Comparison of ENCODE assay signal across 8 cellular contexts in the genomic region with DNA sequence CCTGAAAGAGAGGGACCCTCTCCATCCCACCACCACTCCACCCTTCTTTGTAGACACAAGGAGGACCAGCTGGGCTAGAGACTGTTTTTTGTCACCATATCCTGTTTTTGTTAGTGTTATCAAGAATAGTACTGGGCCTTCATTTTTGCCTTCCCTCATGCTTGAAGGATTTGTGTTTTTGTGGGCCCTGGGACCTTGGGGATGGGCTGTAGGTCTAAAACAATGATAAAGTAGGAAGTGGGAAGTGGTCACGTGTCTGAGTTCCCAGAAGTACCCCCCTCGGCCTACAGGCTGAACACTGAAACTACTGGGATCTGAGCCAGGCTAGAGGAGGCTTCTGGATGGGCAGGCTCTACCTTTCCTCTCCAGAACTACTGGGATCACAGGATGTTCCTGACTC. TPM values are rescaled to one million over a fixed set of nuclear protein-coding genes. Genes with fewer than 3 reads are reported as not detected.
DNase-seq lines count a peak whose midpoint lies in the region; ATAC-seq and TF ChIP-seq lines count a peak whose summit lies in the region.

No MANE protein-coding gene starts in this region.

- TF ChIP-seq CTCF in thyroid gland (IDR thresholded peaks at IDR 0.05): peak in 4 of 6 experiments; percentile 13 to 31 (median 24)

- no peaks in the 10 kb centered on the region for H3K9me3 ChIP-seq in thyroid gland

- peak overlapping the region; percentile 99 for H3K27ac Mint-ChIP-seq in activated CD4-positive, alpha-beta T cell treated with anti-CD3 and anti-CD28 coated beads, Interleukin-2, amount 10 ng/mL, durations not matched to agents 24 days and 14 days
- peak overlapping the region; percentile 96 to 97 for H3K27ac Mint-ChIP-seq in activated naive CD4-positive, alpha-beta T cell treated with anti-CD3 and anti-CD28 coated beads, Interleukin-2, amount 50 U/mL, for 72 hours

- no peaks in the 10 kb centered on the region for H3K9me3 Mint-ChIP-seq in activated CD4-positive, alpha-beta T cell treated with anti-CD3 and anti-CD28 coated beads, Interleukin-2, amount 10 ng/mL, durations not matched to agents 24 days and 14 days
- no peaks in the 10 kb centered on the region for H3K9me3 Mint-ChIP-seq in activated naive CD4-positive, alpha-beta T cell treated with anti-CD3 and anti-CD28 coated beads, Interleukin-2, amount 50 U/mL, for 72 hours

- H3K36me3 ChIP-seq in thyroid gland: peaks cover 0 to 19% of the 10 kb centered on the region in 2 donors

- H3K4me1 ChIP-seq in thyroid gland: peaks cover 49 to 63% of the 10 kb centered on the region in 2 donors

- peak overlapping the region; percentile 99 for H3K4me3 Mint-ChIP-seq in activated CD4-positive, alpha-beta T cell treated with anti-CD3 and anti-CD28 coated beads, Interleukin-2, amount 10 ng/mL, durations not matched to agents 24 days and 14 days

- DNase-seq in activated CD4-positive, alpha-beta T cell treated with anti-CD3 and anti-CD28 coated beads, Interleukin-2, amount 10 ng/mL, durations not matched to agents 24 days and 14 days: no peak
- no peak for DNase-seq in activated CD4-positive, alpha-beta T cell treated with anti-CD3 and anti-CD28 coated beads, Interleukin-2, amount 50 U/mL, for 4 hours
- DNase-seq in activated naive CD4-positive, alpha-beta T cell treated with anti-CD3 and anti-CD28 coated beads, Interleukin-2, amount 50 U/mL, for 72 hours (ENCODE audit: low spot score in 2 of 2): no peak
- DNase-seq in kidney tubule cell (ENCODE audit: low spot score): peak; percentile 42
- peak; percentile 72 to 78 for DNase-seq in thyroid gland
- DNase-seq in LoVo (ENCODE audit: low spot score): no peak
- DNase-seq in stimulated activated CD8-positive, alpha-beta memory T cell treated with anti-CD3 and anti-CD28 coated beads, Interleukin-4, amount 100 ng/mL, for 48 hours: no peak

- H3K27me3 ChIP-seq in thyroid gland: no peaks in the 10 kb centered on the region

- intact Hi-C loops in activated CD4-positive, alpha-beta T cell treated with anti-CD3 and anti-CD28 coated beads, Interleukin-2, amount 10 ng/mL, durations not matched to agents 24 days and 14 days (cut with micrococcal nuclease): loop anchor here (10.0 kb wide), 1 partner anchor 423 kb away; a partner anchor contains a TSS
- intact Hi-C loops in thyroid gland (cut with DNase I): no loop called here

- peaks cover 52% of the 10 kb centered on the region for H3K36me3 Mint-ChIP-seq in activated CD4-positive, alpha-beta T cell treated with anti-CD3 and anti-CD28 coated beads, Interleukin-2, amount 10 ng/mL, durations not matched to agents 24 days and 14 days (ENCODE audit: low read depth)
- H3K36me3 Mint-ChIP-seq in activated naive CD4-positive, alpha-beta T cell treated with anti-CD3 and anti-CD28 coated beads, Interleukin-2, amount 50 U/mL, for 72 hours: peaks cover 24 to 41% of the 10 kb centered on the region in 2 donors

- no peak overlapping the region for H3K4me3 ChIP-seq in thyroid gland (replicated peaks in 1 of 3)

- H3K4me1 Mint-ChIP-seq in activated CD4-positive, alpha-beta T cell treated with anti-CD3 and anti-CD28 coated beads, Interleukin-2, amount 10 ng/mL, durations not matched to agents 24 days and 14 days: peaks cover 68% of the 10 kb centered on the region

- WGBS in thyroid gland, 2 donors: 17 to 30% methylated on average over 2 of the region's 2 CpGs

- peak overlapping the region; percentile 96 to 99 (median 96) for H3K27ac ChIP-seq in thyroid gland

- TF ChIP-seq POLR2A in thyroid gland (IDR thresholded peaks at IDR 0.05): no peak

- no peak for ATAC-seq in activated naive CD4-positive, alpha-beta T cell treated with anti-CD3 and anti-CD28 coated beads, Interleukin-2, amount 50 U/mL, for 72 hours
- ATAC-seq in GM18498 (IDR thresholded peaks at IDR 0.05; ENCODE audit: unreplicated experiment): no peak

- no peaks in the 10 kb centered on the region for H3K27me3 Mint-ChIP-seq in activated CD4-positive, alpha-beta T cell treated with anti-CD3 and anti-CD28 coated beads, Interleukin-2, amount 10 ng/mL, durations not matched to agents 24 days and 14 days

RNA-seq across cellular contexts. Expression of a gene that starts 8.9 kb away (rescaled TPM):
- total RNA-seq in activated CD4-positive, alpha-beta T cell treated with anti-CD3 and anti-CD28 coated beads, Interleukin-2, amount 10 ng/mL, durations not matched to agents 24 days and 14 days: 112 and 114 TPM in 2 replicates
- 10 to 100 TPM; 47.3 to 59.9 TPM for total RNA-seq in activated naive CD4-positive, alpha-beta T cell treated with anti-CD3 and anti-CD28 coated beads, Interleukin-2, amount 50 U/mL, for 72 hours
- 10 to 100 TPM; 26.1 to 34.6 (median 28.0) TPM for total RNA-seq in thyroid gland

RNA-seq across cellular contexts. Expression of a gene that starts 25.8 kb away (rescaled TPM):
- total RNA-seq in activated CD4-positive, alpha-beta T cell treated with anti-CD3 and anti-CD28 coated beads, Interleukin-2, amount 10 ng/mL, durations not matched to agents 24 days and 14 days: 9.2 and 11.3 TPM in 2 replicates
- 10 to 100 TPM; 10.6 to 26.0 TPM for total RNA-seq in activated naive CD4-positive, alpha-beta T cell treated with anti-CD3 and anti-CD28 coated beads, Interleukin-2, amount 50 U/mL, for 72 hours
- 1 to 10 TPM in 2 of 4 donors, not detected in 2; 1.5 to 6.2 TPM for total RNA-seq in thyroid gland

RNA-seq across cellular contexts. Expression of a gene that starts 38.1 kb away (rescaled TPM):
- total RNA-seq in activated CD4-positive, alpha-beta T cell treated with anti-CD3 and anti-CD28 coated beads, Interleukin-2, amount 10 ng/mL, durations not matched to agents 24 days and 14 days: 86.0 and 89.2 TPM in 2 replicates
- 100 to 1,000 TPM in 1 of 2 donors, 10 to 100 TPM in 1; 76.2 to 178 TPM for total RNA-seq in activated naive CD4-positive, alpha-beta T cell treated with anti-CD3 and anti-CD28 coated beads, Interleukin-2, amount 50 U/mL, for 72 hours
- 100 to 1,000 TPM in 1 of 4 donors, 10 to 100 TPM in 3; 55.0 to 107 (median 76.6) TPM for total RNA-seq in thyroid gland

RNA-seq across cellular contexts. Expression of a gene that starts 38.3 kb away (rescaled TPM):
- total RNA-seq in activated CD4-positive, alpha-beta T cell treated with anti-CD3 and anti-CD28 coated beads, Interleukin-2, amount 10 ng/mL, durations not matched to agents 24 days and 14 days: 0.38 and 0.42 TPM in 2 replicates
- 1 to 10 TPM; 1.9 to 4.0 TPM for total RNA-seq in activated naive CD4-positive, alpha-beta T cell treated with anti-CD3 and anti-CD28 coated beads, Interleukin-2, amount 50 U/mL, for 72 hours
- under 1 TPM; 0.13 to 0.88 (median 0.50) TPM for total RNA-seq in thyroid gland

RNA-seq across cellular contexts. Expression of a gene that starts 54.3 kb away (rescaled TPM):
- 4.8 and 5.0 TPM in 2 replicates for total RNA-seq in activated CD4-positive, alpha-beta T cell treated with anti-CD3 and anti-CD28 coated beads, Interleukin-2, amount 10 ng/mL, durations not matched to agents 24 days and 14 days
- total RNA-seq in activated naive CD4-positive, alpha-beta T cell treated with anti-CD3 and anti-CD28 coated beads, Interleukin-2, amount 50 U/mL, for 72 hours: 10 to 100 TPM; 14.8 to 19.6 TPM
- 10 to 100 TPM; 12.9 to 36.3 (median 22.1) TPM for total RNA-seq in thyroid gland

Comparison
In these comparisons a context has a peak if more than half of its experiments do, and no peak if none do; other contexts are left out.
1. DNase-seq: peak in kidney tubule cell (single experiment) and thyroid gland (2 of 2); none in activated CD4-positive, alpha-beta T cell treated with anti-CD3 and anti-CD28 coated beads, Interleukin-2, amount 10 ng/mL, durations not matched to agents 24 days and 14 days (single experiment), activated CD4-positive, alpha-beta T cell treated with anti-CD3 and anti-CD28 coated beads, Interleukin-2, amount 50 U/mL, for 4 hours (0 of 2), activated naive CD4-positive, alpha-beta T cell treated with anti-CD3 and anti-CD28 coated beads, Interleukin-2, amount 50 U/mL, for 72 hours (0 of 2), LoVo (single experiment) and stimulated activated CD8-positive, alpha-beta memory T cell treated with anti-CD3 and anti-CD28 coated beads, Interleukin-4, amount 100 ng/mL, for 48 hours (single experiment).